Comparison of ENCODE assay signal across 6 cellular contexts in genomic region chr4:986428-986948, GRCh38. TPM values are rescaled to one million over a fixed set of nuclear protein-coding genes. Genes with fewer than 3 reads are reported as not detected.
A peak's percentile ranks its signal among the peaks of the same experiment; 100 is the strongest.
DNase-seq lines count a peak whose midpoint lies in the region; ATAC-seq and TF ChIP-seq lines count a peak whose summit lies in the region.

No MANE protein-coding gene starts in this region.

- H3K4me3 ChIP-seq in NT2/D1 (ENCODE audit: insufficient read length, low read depth) (peak overlapping the region; percentile 67), heart right ventricle (peak overlapping the region; percentile 41 to 92 (median 76)), thyroid gland (replicated peaks in 1 of 3) (peak overlapping the region in 2 of 3 donors; percentile 54 to 73)

- H3K27ac ChIP-seq in heart right ventricle (peak overlapping the region in 9 of 10 donors; percentile 6 to 84 (median 58)), thyroid gland (peak overlapping the region in 2 of 3 donors; percentile 39 to 46)

- TF ChIP-seq CTCF in heart right ventricle (IDR thresholded peaks at IDR 0.05) (no peak), thyroid gland (IDR thresholded peaks at IDR 0.05) (no peak)

- H3K27me3 ChIP-seq in NT2/D1 (ENCODE audit: insufficient read depth, insufficient read length) (peaks cover 14% of the 10 kb centered on the region), heart right ventricle (no peaks in the 10 kb centered on the region), thyroid gland (no peaks in the 10 kb centered on the region)

- DNase-seq in NT2/D1 (ENCODE audit: low read depth, low spot score) (no peak), heart right ventricle (no peak), thyroid gland (no peak), MV-4-11 (lab: John Stamatoyannopoulos, UW) (no peak), T1000 (lab: John Stamatoyannopoulos, UW) (no peak)

- H3K4me1 ChIP-seq in NT2/D1 (ENCODE audit: insufficient read depth, insufficient read length): peaks cover 9% of the 10 kb centered on the region
- peaks cover 4 to 32% (median 25%) of the 10 kb centered on the region in 9 donors for H3K4me1 ChIP-seq in heart right ventricle
- H3K4me1 ChIP-seq in thyroid gland: peaks cover 11 to 23% of the 10 kb centered on the region in 2 donors

- H3K36me3 ChIP-seq in NT2/D1 (ENCODE audit: insufficient read depth, insufficient read length, low read length): peaks cover 7% of the 10 kb centered on the region
- peaks cover 0 to 13% (median 0%) of the 10 kb centered on the region in 9 donors for H3K36me3 ChIP-seq in heart right ventricle
- H3K36me3 ChIP-seq in thyroid gland: no peaks in the 10 kb centered on the region

- ATAC-seq in GM19452 (IDR thresholded peaks at IDR 0.05; ENCODE audit: unreplicated experiment) (peak; percentile 10), heart right ventricle (peak in 6 of 8 donors; percentile 2 to 38 (median 26))

- intact Hi-C loops in heart right ventricle (cut with DNase I): no loop called here
- intact Hi-C loops in thyroid gland (cut with DNase I): no loop called here

- WGBS in heart right ventricle, 2 donors: 2 to 3% methylated on average over 18 to 20 of the region's 20 CpGs
- 2 to 3% methylated on average over 15 to 18 of the region's 20 CpGs for WGBS in thyroid gland, 2 donors

- no peak for TF ChIP-seq POLR2A in thyroid gland (IDR thresholded peaks at IDR 0.05)

- peak overlapping the region; percentile 83 for H3K9ac ChIP-seq in NT2/D1 (ENCODE audit: insufficient read length, low read depth)

- H3K9me3 ChIP-seq in NT2/D1 (ENCODE audit: insufficient read depth, low read length): no peaks in the 10 kb centered on the region
- H3K9me3 ChIP-seq in heart right ventricle: no peaks in the 10 kb centered on the region
- H3K9me3 ChIP-seq in thyroid gland: no peaks in the 10 kb centered on the region

RNA-seq across cellular contexts. Expression of gene IDUA, which starts 0.4 kb away (rescaled TPM):
- total RNA-seq in heart right ventricle (10 to 100 TPM in 1 of 10 donors, 1 to 10 TPM in 9; 6.0 to 10.4 (median 8.7) TPM), thyroid gland (10 to 100 TPM in 3 of 4 donors, 1 to 10 TPM in 1; 9.7 to 32.3 (median 25.0) TPM)
- polyA plus RNA-seq in heart right ventricle: 10 to 100 TPM in 1 of 2 donors, 1 to 10 TPM in 1; 4.6 to 13.3 TPM

RNA-seq across cellular contexts. Expression of gene SLC26A1, which starts 6.7 kb away (rescaled TPM):
- total RNA-seq in heart right ventricle (under 1 TPM in 2 of 10 donors, not detected in 8; 0.28 to 0.38 TPM), thyroid gland (under 1 TPM; 0.15 to 0.33 (median 0.24) TPM)
- under 1 TPM; 0.06 to 0.66 TPM for polyA plus RNA-seq in heart right ventricle

RNA-seq across cellular contexts. Expression of gene DGKQ, which starts 13.1 kb away (rescaled TPM):
- total RNA-seq in heart right ventricle: 1 to 10 TPM; 2.8 to 5.2 (median 3.8) TPM
- polyA plus RNA-seq in heart right ventricle: 1 to 10 TPM; 3.6 to 4.9 TPM
- 10 to 100 TPM; 10.2 to 17.0 (median 11.6) TPM for total RNA-seq in thyroid gland

RNA-seq across cellular contexts. Expression of gene FGFRL1, which starts 24.9 kb away (rescaled TPM):
- total RNA-seq in heart right ventricle: 10 to 100 TPM; 22.0 to 36.6 (median 28.1) TPM
- 10 to 100 TPM; 17.1 to 24.3 TPM for polyA plus RNA-seq in heart right ventricle
- 10 to 100 TPM; 59.0 to 93.9 (median 77.2) TPM for total RNA-seq in thyroid gland

RNA-seq across cellular contexts. Expression of gene TMEM175, which starts 54.2 kb away (rescaled TPM):
- 10 to 100 TPM; 15.6 to 27.9 (median 19.0) TPM for total RNA-seq in heart right ventricle
- polyA plus RNA-seq in heart right ventricle: 10 to 100 TPM; 16.3 to 49.6 TPM
- 10 to 100 TPM; 33.6 to 63.9 (median 40.4) TPM for total RNA-seq in thyroid gland
